Comparison of ENCODE assay signal across 1 cellular context in the genomic region with DNA sequence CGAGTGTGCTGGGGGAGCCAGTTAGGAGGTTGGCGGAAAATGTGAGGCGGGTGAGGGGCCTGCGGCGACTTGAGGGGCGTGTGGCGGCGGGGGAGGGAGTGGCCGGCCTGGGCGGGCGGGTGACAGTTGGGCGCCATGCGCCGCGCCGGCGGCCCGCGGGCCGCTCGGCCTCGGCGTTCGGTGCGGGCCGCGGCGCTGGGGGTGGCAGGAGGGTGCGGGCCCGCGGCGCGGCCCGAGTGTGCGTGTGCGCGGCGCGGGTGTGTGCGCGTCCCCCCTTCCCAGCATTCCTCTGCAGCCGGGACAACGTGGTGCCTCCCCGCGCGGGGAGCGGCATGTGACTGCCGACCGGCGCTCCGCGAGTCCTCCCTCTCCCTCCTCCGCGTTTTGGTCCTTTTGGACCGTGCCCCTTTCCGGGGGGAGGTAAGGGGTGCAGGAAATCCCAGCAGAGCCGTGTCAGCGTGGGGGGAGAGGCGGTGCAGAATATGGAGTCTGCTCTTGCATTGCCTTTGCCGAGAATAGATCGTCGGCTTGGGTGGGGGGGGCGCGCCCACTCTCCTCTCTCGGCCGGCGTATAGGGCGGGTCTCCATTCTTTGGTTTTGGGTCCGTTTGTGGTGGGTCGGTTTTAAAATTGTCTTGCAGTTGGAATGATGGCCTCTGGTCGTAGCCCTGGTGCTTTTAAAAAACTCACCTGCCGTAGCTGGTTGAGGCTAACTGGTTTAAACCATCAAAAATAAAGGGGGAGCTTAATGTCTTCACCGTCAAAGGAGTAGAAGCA.
A peak's percentile ranks its signal among the peaks of the same experiment; 100 is the strongest.
TF ChIP-seq lines count a peak whose summit lies in the region.

No MANE protein-coding gene starts in this region.

TF ChIP-seq in H1, 55 proteins besides CTCF, POLR2A, EP300 and RAD21:
- TF ChIP-seq PHF8 (conservative IDR thresholded peaks at IDR 0.05; ENCODE audit: low read depth, low read length): no peak
- no peak for TF ChIP-seq YY1 (IDR thresholded peaks at IDR 0.05; ENCODE audit: low read depth, low read length)
- no peak for TF ChIP-seq CHD2 (IDR thresholded peaks at IDR 0.05; ENCODE audit: low read length)
- TF ChIP-seq, protein P1, sequence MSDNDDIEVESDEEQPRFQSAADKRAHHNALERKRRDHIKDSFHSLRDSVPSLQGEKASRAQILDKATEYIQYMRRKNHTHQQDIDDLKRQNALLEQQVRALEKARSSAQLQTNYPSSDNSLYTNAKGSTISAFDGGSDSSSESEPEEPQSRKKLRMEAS (IDR thresholded peaks at IDR 0.05): no peak
- no peak for TF ChIP-seq CREB1 (IDR thresholded peaks at IDR 0.05)
- no peak for TF ChIP-seq RXRA (IDR thresholded peaks at IDR 0.05; ENCODE audit: insufficient read depth, low read depth, low read length)
- 0 out of 4 replicates have a peak, but pooled peaks of 1 of the 2 experiments have one; percentile 36 for TF ChIP-seq SIN3A (conservative IDR thresholded peaks at IDR 0.05 in 1 of 2, IDR thresholded peaks at IDR 0.05 in 1 of 2; ENCODE audit: low read depth in 1 of 2, low read length in 2 of 2)
- peak; percentile 31 for TF ChIP-seq TAF7 (optimal IDR thresholded peaks at IDR 0.05; ENCODE audit: borderline replicate concordance, low read depth, low read length)
- no peak for TF ChIP-seq TEAD4 (IDR thresholded peaks at IDR 0.05; ENCODE audit: low read depth, low read length)
- TF ChIP-seq GTF2F1 (IDR thresholded peaks at IDR 0.05; ENCODE audit: borderline replicate concordance, low read depth, low read length): no peak
- TF ChIP-seq TAF1 (IDR thresholded peaks at IDR 0.05; ENCODE audit: low read depth, low read length): 0 out of 2 replicates have a peak, but pooled peaks have one; percentile 41
- no peak for TF ChIP-seq JUN (IDR thresholded peaks at IDR 0.05; ENCODE audit: low read depth, low read length)
- no peak for TF ChIP-seq TBP (IDR thresholded peaks at IDR 0.05; ENCODE audit: low read depth, low read length)
- TF ChIP-seq CEBPB (IDR thresholded peaks at IDR 0.05; ENCODE audit: low read depth, low read length): no peak
- TF ChIP-seq, protein P2, sequence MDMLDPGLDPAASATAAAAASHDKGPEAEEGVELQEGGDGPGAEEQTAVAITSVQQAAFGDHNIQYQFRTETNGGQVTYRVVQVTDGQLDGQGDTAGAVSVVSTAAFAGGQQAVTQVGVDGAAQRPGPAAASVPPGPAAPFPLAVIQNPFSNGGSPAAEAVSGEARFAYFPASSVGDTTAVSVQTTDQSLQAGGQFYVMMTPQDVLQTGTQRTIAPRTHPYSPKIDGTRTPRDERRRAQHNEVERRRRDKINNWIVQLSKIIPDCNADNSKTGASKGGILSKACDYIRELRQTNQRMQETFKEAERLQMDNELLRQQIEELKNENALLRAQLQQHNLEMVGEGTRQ (IDR thresholded peaks at IDR 0.05; ENCODE audit: low read length): no peak
- TF ChIP-seq NANOG (IDR thresholded peaks at IDR 0.05; ENCODE audit: insufficient read depth, low read depth, low read length, poor library complexity, severe bottlenecking): no peak
- no peak for TF ChIP-seq SRF (IDR thresholded peaks at IDR 0.05; ENCODE audit: low read depth, low read length)
- TF ChIP-seq ASH2L (IDR thresholded peaks at IDR 0.05; ENCODE audit: low read length): peak; percentile 63
- no peak for TF ChIP-seq BRCA1 (IDR thresholded peaks at IDR 0.05; ENCODE audit: low read depth, low read length)
- TF ChIP-seq HDAC6 (IDR thresholded peaks at IDR 0.05; ENCODE audit: low read depth, low read length): no peak
- TF ChIP-seq SP4 (IDR thresholded peaks at IDR 0.05; ENCODE audit: low read length): no peak
- no peak for TF ChIP-seq RFX5 (IDR thresholded peaks at IDR 0.05; ENCODE audit: borderline replicate concordance, low read depth, low read length)
- no peak for TF ChIP-seq JUND (IDR thresholded peaks at IDR 0.05; ENCODE audit: low read length)
- TF ChIP-seq ZNF274 (IDR thresholded peaks at IDR 0.05; ENCODE audit: borderline replicate concordance, extremely low read depth, low read length): no peak
- TF ChIP-seq SAP30 (IDR thresholded peaks at IDR 0.05; ENCODE audit: insufficient read depth, insufficient replicate concordance, low read length): peak; percentile 94
- TF ChIP-seq CBX5 (IDR thresholded peaks at IDR 0.05; ENCODE audit: low read depth, low read length): no peak
- no peak for TF ChIP-seq HDAC2 (IDR thresholded peaks at IDR 0.05; ENCODE audit: borderline replicate concordance in 1 of 2, low read depth in 2 of 2, low read length in 2 of 2)
- TF ChIP-seq KDM5A (IDR thresholded peaks at IDR 0.05; ENCODE audit: low read length): no peak
- TF ChIP-seq POLR2AphosphoS5 (IDR thresholded peaks at IDR 0.05; ENCODE audit: low read depth, low read length): peak; percentile 45
- TF ChIP-seq BCL11A (IDR thresholded peaks at IDR 0.05; ENCODE audit: low read depth in 2 of 2, low read length in 2 of 2): no peak
- no peak for TF ChIP-seq KDM4A (IDR thresholded peaks at IDR 0.05; ENCODE audit: low read depth, low read length, severe bottlenecking)
- TF ChIP-seq POU5F1 (IDR thresholded peaks at IDR 0.05; ENCODE audit: low read depth, low read length): no peak
- TF ChIP-seq SP1 (IDR thresholded peaks at IDR 0.05; ENCODE audit: low read depth, low read length): no peak
